In the genomic region with DNA sequence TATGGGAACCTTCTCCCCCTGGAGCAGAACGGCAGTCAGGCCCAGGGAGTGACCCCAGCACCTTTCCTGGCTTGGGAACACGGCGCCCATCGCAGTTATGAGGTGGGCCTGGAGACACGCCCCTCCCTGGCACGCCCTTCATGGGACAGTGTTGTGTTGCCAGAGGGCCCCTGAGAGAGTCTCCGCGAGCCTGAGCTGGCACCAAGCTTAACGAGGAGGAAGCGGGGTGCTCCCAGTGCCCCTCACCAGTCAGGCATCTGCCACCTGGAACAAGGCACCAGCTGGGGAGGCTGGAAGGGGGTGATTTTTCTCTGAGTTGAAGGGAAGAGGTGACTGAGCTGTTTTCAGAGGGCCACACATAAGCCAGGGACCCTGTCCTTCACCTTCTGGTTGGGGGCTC, we compare ENCODE assay signal across 13 cellular contexts.
"Had no signal": no experiment of that assay in that cellular context is flagged by ENCODE, and none has a peak within 500 bp of the region (broad histone marks: within the 10 kb centered on the region; RNA-seq: fewer than 3 reads in every experiment).

No MANE protein-coding gene starts in this region.

- ATAC-seq: activated T-cell treated with anti-CD3 and anti-CD28 coated beads, Interleukin-2, amount 50 U/mL, for 72 hours; foreskin keratinocyte; heart left ventricle had no signal

- H3K27ac Mint-ChIP-seq: activated T-cell treated with anti-CD3 and anti-CD28 coated beads, Interleukin-2, amount 50 U/mL, for 72 hours had no signal

- DNase-seq: activated CD4-positive, alpha-beta T cell treated with anti-CD3 and anti-CD28 coated beads, Interleukin-2, amount 50 U/mL, for 1 hour; activated naive CD4-positive, alpha-beta T cell; activated T-cell treated with anti-CD3 and anti-CD28 coated beads, Interleukin-2, amount 50 U/mL, for 72 hours; foreskin keratinocyte; nephron progenitor cell; stimulated activated CD4-positive, alpha-beta T cell treated with anti-CD3 and anti-CD28 coated beads, Interleukin-15, amount 100 ng/mL, for 24 hours; stimulated activated CD4-positive, alpha-beta T cell treated with anti-CD3 and anti-CD28 coated beads, Interleukin-4, amount 100 ng/mL, for 4 hours; stomach had no signal

- H3K9me3 ChIP-seq: heart left ventricle, ovary, stomach, thoracic aorta, vagina had no signal

- H3K4me3 Mint-ChIP-seq: activated T-cell treated with anti-CD3 and anti-CD28 coated beads, Interleukin-2, amount 50 U/mL, for 72 hours; nephron progenitor cell had no signal

- H3K9me3 Mint-ChIP-seq: activated T-cell treated with anti-CD3 and anti-CD28 coated beads, Interleukin-2, amount 50 U/mL, for 72 hours; nephron progenitor cell had no signal

- H3K27ac ChIP-seq: cardiac muscle cell, foreskin keratinocyte, heart left ventricle, ovary, stomach, thoracic aorta, vagina had no signal

- H3K4me3 ChIP-seq: cardiac muscle cell, heart left ventricle, ovary, stomach, thoracic aorta, vagina had no signal

- H3K27me3 ChIP-seq: cardiac muscle cell, foreskin keratinocyte, heart left ventricle, ovary, stomach, vagina had no signal

- H3K4me1 ChIP-seq: foreskin keratinocyte, heart left ventricle, stomach, vagina had no signal

- H3K36me3 ChIP-seq: ovary had no signal
